8 cellular contexts compared by ENCODE assay signal in the genomic region with DNA sequence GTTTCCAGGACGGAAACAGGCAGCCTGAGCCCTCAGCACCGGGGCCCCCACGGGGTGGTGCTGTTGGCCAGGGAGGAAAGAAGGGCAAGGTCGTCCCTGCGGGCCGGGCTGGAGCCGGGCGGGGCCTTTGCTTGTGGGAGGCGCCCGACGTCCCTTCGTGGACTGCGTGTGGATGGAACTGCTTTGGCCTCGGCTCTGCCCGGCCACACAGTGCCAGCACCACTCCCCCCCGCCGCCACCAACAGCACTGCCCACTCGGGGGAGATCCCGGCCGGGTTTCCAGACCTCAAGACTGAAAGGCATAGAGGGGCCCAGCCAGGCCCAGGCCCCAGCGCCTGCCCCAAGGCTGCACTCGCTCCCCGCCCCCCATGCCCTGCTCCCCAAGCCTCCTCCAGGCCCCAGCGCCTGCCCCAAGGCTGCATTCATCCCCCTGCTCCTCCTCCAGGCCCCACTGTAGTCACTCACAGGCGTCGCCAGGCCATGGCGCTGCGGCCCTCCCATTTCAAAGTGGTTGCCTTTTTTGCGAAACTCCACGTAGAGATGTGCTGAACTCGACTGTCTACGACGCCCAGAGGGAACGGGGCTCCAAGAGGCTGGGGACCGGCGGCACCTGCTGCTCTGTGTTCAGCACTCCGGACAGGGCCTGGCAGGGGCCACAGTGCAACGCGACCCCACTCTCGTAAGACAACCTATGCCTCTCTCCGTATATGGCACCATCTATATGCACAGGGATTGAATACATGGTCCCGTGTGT. TPM values are rescaled to one million over a fixed set of nuclear protein-coding genes. Genes with fewer than 3 reads are reported as not detected.
DNase-seq lines count a peak whose midpoint lies in the region; ATAC-seq and TF ChIP-seq lines count a peak whose summit lies in the region.

No MANE protein-coding gene starts in this region.

- H3K27me3 ChIP-seq in RWPE2 (ENCODE audit: insufficient read depth, poor library complexity, severe bottlenecking) (no peaks in the 10 kb centered on the region), adrenal gland (no peaks in the 10 kb centered on the region), right atrium auricular region (no peaks in the 10 kb centered on the region), rectal smooth muscle tissue (ENCODE audit: control insufficient read depth, insufficient read depth, low read length) (no peaks in the 10 kb centered on the region), MG63 (no peaks in the 10 kb centered on the region)

- 41 to 73% (median 53%) methylated on average over 12 to 42 of the region's 42 CpGs for WGBS in adrenal gland, 4 donors

- H3K4me1 ChIP-seq in RWPE2 (ENCODE audit: insufficient read depth, poor library complexity, severe bottlenecking) (no peaks in the 10 kb centered on the region), adrenal gland (replicated peaks in 1 of 2) (peaks cover 0 to 9% of the 10 kb centered on the region in 2 donors), right atrium auricular region (peaks cover 0 to 20% of the 10 kb centered on the region in 2 donors), rectal smooth muscle tissue (ENCODE audit: control insufficient read depth, insufficient read depth, low read length) (peaks cover 3% of the 10 kb centered on the region)

- peak; percentile 39 to 46 for DNase-seq in activated CD4-positive, alpha-beta T cell treated with anti-CD3 and anti-CD28 coated beads for 24 hours (ENCODE audit: low read depth in 2 of 2)
- DNase-seq in activated CD4-positive, alpha-beta T cell treated with anti-CD3 and anti-CD28 coated beads for 1 hour, result no peak
- DNase-seq in RWPE2 (ENCODE audit: low spot score) (no peak), adrenal gland (peak; percentile 86 to 91 (median 90)), right atrium auricular region (ENCODE audit: low spot score) (peak; percentile 90), MG63 (no peak)

- no peak for TF ChIP-seq POLR2A in adrenal gland (IDR thresholded peaks at IDR 0.05)

- TF ChIP-seq CTCF in RWPE2 (IDR thresholded peaks at IDR 0.05; ENCODE audit: poor library complexity, severe bottlenecking) (peak; percentile 91), adrenal gland (IDR thresholded peaks at IDR 0.05) (peak; percentile 72 to 94 (median 91)), right atrium auricular region (IDR thresholded peaks at IDR 0.05) (peak; percentile 70 to 93)

- ATAC-seq in HG03139 (IDR thresholded peaks at IDR 0.05; ENCODE audit: unreplicated experiment), result peak; percentile 56
- ATAC-seq in RWPE2 (ENCODE audit: low read depth), result peak; percentile 91

- H3K4me3 ChIP-seq in RWPE2 (ENCODE audit: severe bottlenecking), result no peak overlapping the region
- no peak overlapping the region for H3K4me3 ChIP-seq in adrenal gland
- peak overlapping the region in 1 of 2 donors; percentile 29 for H3K4me3 ChIP-seq in right atrium auricular region
- H3K4me3 ChIP-seq in rectal smooth muscle tissue (ENCODE audit: low read length), result peak overlapping the region; percentile 32
- H3K4me3 ChIP-seq in MG63, result no peak overlapping the region

- H3K36me3 ChIP-seq in RWPE2 (ENCODE audit: low read depth) (no peaks in the 10 kb centered on the region), adrenal gland (replicated peaks in 1 of 2) (no peaks in the 10 kb centered on the region), right atrium auricular region (no peaks in the 10 kb centered on the region), rectal smooth muscle tissue (ENCODE audit: control insufficient read depth, insufficient read depth, low read length) (no peaks in the 10 kb centered on the region), MG63 (no peaks in the 10 kb centered on the region; the same call in 1 of the 2 replicates)

- no peak overlapping the region for H3K9ac ChIP-seq in rectal smooth muscle tissue (ENCODE audit: low read length)

- intact Hi-C loops in adrenal gland (cut with DNase I), result loop anchor here (2.0 to 5.0 kb wide), 2 partner anchors 276 to 277 kb away; no protein-coding TSS in a partner anchor

- H3K27ac ChIP-seq in RWPE2 (ENCODE audit: poor library complexity, severe bottlenecking), result no peak overlapping the region
- H3K27ac ChIP-seq in adrenal gland, result no peak overlapping the region
- no peak overlapping the region for H3K27ac ChIP-seq in right atrium auricular region
- H3K27ac ChIP-seq in rectal smooth muscle tissue (ENCODE audit: low read depth, low read length), result no peak overlapping the region

- H3K9me3 ChIP-seq in RWPE2 (ENCODE audit: severe bottlenecking), result no peaks in the 10 kb centered on the region
- H3K9me3 ChIP-seq in adrenal gland (replicated peaks in 1 of 3), result no peaks in the 10 kb centered on the region
- no peaks in the 10 kb centered on the region for H3K9me3 ChIP-seq in right atrium auricular region
- no peaks in the 10 kb centered on the region for H3K9me3 ChIP-seq in MG63

RNA-seq across cellular contexts. Expression of a gene that starts 22.5 kb away (rescaled TPM):
- total RNA-seq in adrenal gland (under 1 TPM in 5 of 8 donors, not detected in 3; 0.09 to 0.57 (median 0.21) TPM), right atrium auricular region (1 to 10 TPM in 1 of 2 donors, under 1 TPM in 1; 0.59 to 2.7 TPM)
- under 1 TPM; 0.15 to 0.88 (median 0.17) TPM for polyA plus RNA-seq in adrenal gland
- total RNA-seq in MG63 (2014; rRNA removed; shearing (Covaris generic); ENCODE audit: low replicate concordance), result not detected in 2 replicates

Comparison
In these comparisons a context has a peak if more than half of its experiments do, and no peak if none do; other contexts are left out.
1. DNase-seq: peak in activated CD4-positive, alpha-beta T cell treated with anti-CD3 and anti-CD28 coated beads for 24 hours (2 of 2), adrenal gland (7 of 7) and right atrium auricular region (single experiment); none in activated CD4-positive, alpha-beta T cell treated with anti-CD3 and anti-CD28 coated beads for 1 hour (single experiment), RWPE2 (single experiment) and MG63 (single experiment).
2. Peak in every context shown above with its lines, with median percentiles within 50 percentile points of each other: CTCF ChIP-seq.